In the genomic region with DNA sequence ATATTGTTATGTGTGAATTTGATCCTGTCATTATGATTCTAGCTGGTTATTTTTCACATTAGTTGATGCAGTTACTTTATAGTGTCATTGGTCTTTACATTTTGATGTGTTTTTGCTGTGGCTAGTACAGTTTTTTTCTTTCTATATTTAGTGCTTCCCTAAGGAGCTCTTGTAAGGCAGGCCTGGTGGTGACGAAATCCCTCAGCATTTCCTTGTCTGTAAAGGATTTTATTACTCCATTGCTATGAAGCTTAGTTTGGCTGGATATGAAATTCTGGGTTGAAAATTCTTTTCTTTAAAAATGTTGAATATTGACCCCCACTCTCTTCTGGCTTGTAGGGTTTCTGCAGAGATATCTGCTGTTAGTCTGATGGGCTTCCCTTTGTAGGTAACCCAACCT, we compare ENCODE assay signal across 1 cellular context. TPM values are rescaled to one million over a fixed set of nuclear protein-coding genes. Genes with fewer than 3 reads are reported as not detected.
"Had no signal": no experiment of that assay in that cellular context is flagged by ENCODE, and none has a peak within 500 bp of the region (broad histone marks: within the 10 kb centered on the region; RNA-seq: fewer than 3 reads in every experiment).

No MANE protein-coding gene starts in this region.

RNA-seq across cellular contexts. Expression of a gene that starts 48.7 kb away (rescaled TPM):
- polyA plus RNA-seq: aorta had no signal
